Comparison of ENCODE assay signal across 1 cellular context in genomic region chr1:54764132-54764921, GRCh38.
TF ChIP-seq lines count a peak whose summit lies in the region.

TSS of gene PARS2 (minus strand) at chr1:54764523. CDS start at chr1:54759161, 5,362 bp downstream.

TF ChIP-seq in HepG2, 621 proteins besides CTCF, POLR2A, EP300 and RAD21 (continued from another document and continues in another):
- TF ChIP-seq E2F1 (CRISPR knock-in tag; IDR thresholded peaks at IDR 0.05), result peak; percentile 83
- peak; percentile 55 for TF ChIP-seq AGO2 (optimal IDR thresholded peaks at IDR 0.05; ENCODE audit: low read depth, low read length)
- peak; percentile 42; the same call in 1 of the 2 replicates for TF ChIP-seq NR0B2 (CRISPR knock-in tag; IDR thresholded peaks at IDR 0.05)
- no peak for TF ChIP-seq TRIM24 (CRISPR knock-in tag; IDR thresholded peaks at IDR 0.05)
- no peak for TF ChIP-seq SOX13 (IDR thresholded peaks at IDR 0.05)
- 0 out of 4 replicates have a peak, but pooled peaks of 1 of the 2 experiments have one; percentile 6 for TF ChIP-seq SOX13 (CRISPR knock-in tag; conservative IDR thresholded peaks at IDR 0.05 in 1 of 2, IDR thresholded peaks at IDR 0.05 in 1 of 2)
- peak; percentile 80 for TF ChIP-seq TBX2 (CRISPR knock-in tag; IDR thresholded peaks at IDR 0.05; ENCODE audit: borderline replicate concordance)
- TF ChIP-seq ZBTB43 (CRISPR knock-in tag; conservative IDR thresholded peaks at IDR 0.05), result no peak
- TF ChIP-seq NR2F2 (IDR thresholded peaks at IDR 0.05; ENCODE audit: borderline replicate concordance, low read depth), result no peak
- no peak for TF ChIP-seq PREB (CRISPR knock-in tag; IDR thresholded peaks at IDR 0.05)
- peak; percentile 93; the same call in 2 of the 3 replicates for TF ChIP-seq MXI1 (IDR thresholded peaks at IDR 0.05; ENCODE audit: borderline replicate concordance, low read depth, low read length)
- TF ChIP-seq ZC3H4 (CRISPR knock-in tag; IDR thresholded peaks at IDR 0.05; ENCODE audit: borderline replicate concordance), result no peak
- 0 out of 2 replicates have a peak, but pooled peaks have one; percentile 57 for TF ChIP-seq IRX3 (CRISPR knock-in tag; IDR thresholded peaks at IDR 0.05; ENCODE audit: borderline replicate concordance, low read depth)
- no peak for TF ChIP-seq CENPX (CRISPR knock-in tag; IDR thresholded peaks at IDR 0.05)
- TF ChIP-seq ZNF3 (CRISPR knock-in tag; IDR thresholded peaks at IDR 0.05), result no peak
- TF ChIP-seq TCF12 (IDR thresholded peaks at IDR 0.05), result no peak
- TF ChIP-seq TCF12 (CRISPR knock-in tag; IDR thresholded peaks at IDR 0.05), result no peak
- no peak for TF ChIP-seq ZNF468 (CRISPR knock-in tag; IDR thresholded peaks at IDR 0.05)
- no peak for TF ChIP-seq JARID2 (CRISPR knock-in tag; IDR thresholded peaks at IDR 0.05; ENCODE audit: insufficient replicate concordance)
- TF ChIP-seq GATA4 (IDR thresholded peaks at IDR 0.05; ENCODE audit: borderline replicate concordance, low read depth), result peak; percentile 39; the same call in 1 of the 2 replicates
- peak; percentile 95 for TF ChIP-seq THAP11 (CRISPR knock-in tag; IDR thresholded peaks at IDR 0.05)
- no peak for TF ChIP-seq EEA1 (CRISPR knock-in tag; IDR thresholded peaks at IDR 0.05; ENCODE audit: borderline replicate concordance)
- no peak for TF ChIP-seq ZNF496 (CRISPR knock-in tag; IDR thresholded peaks at IDR 0.05; ENCODE audit: insufficient replicate concordance)
- TF ChIP-seq ZNF501 (CRISPR knock-in tag; IDR thresholded peaks at IDR 0.05), result peak; percentile 89
- TF ChIP-seq TRAFD1 (CRISPR knock-in tag; IDR thresholded peaks at IDR 0.05; ENCODE audit: borderline replicate concordance), result no peak
- no peak for TF ChIP-seq HNRNPUL1 (IDR thresholded peaks at IDR 0.05; ENCODE audit: low read depth, low read length)
- TF ChIP-seq ZNF839 (CRISPR knock-in tag; IDR thresholded peaks at IDR 0.05; ENCODE audit: borderline replicate concordance), result no peak
- TF ChIP-seq ARNT2 (CRISPR knock-in tag; IDR thresholded peaks at IDR 0.05; ENCODE audit: low read depth), result peak; percentile 76; the same call in 1 of the 2 replicates
- no peak for TF ChIP-seq ZNF572 (CRISPR knock-in tag; IDR thresholded peaks at IDR 0.05)
- no peak for TF ChIP-seq ZBTB33 (CRISPR knock-in tag; IDR thresholded peaks at IDR 0.05)
- peak; percentile 96 for TF ChIP-seq RBFOX2 (IDR thresholded peaks at IDR 0.05; ENCODE audit: low read depth, low read length)
- peak; percentile 91; the same call in 1 of the 2 replicates for TF ChIP-seq ZNF280B (CRISPR knock-in tag; IDR thresholded peaks at IDR 0.05; ENCODE audit: borderline replicate concordance)
- no peak for TF ChIP-seq LCORL (IDR thresholded peaks at IDR 0.05)
- TF ChIP-seq LCORL (CRISPR knock-in tag; IDR thresholded peaks at IDR 0.05), result no peak
- TF ChIP-seq NFYC (CRISPR knock-in tag; IDR thresholded peaks at IDR 0.05), result peak; percentile 98
- 0 out of 2 replicates have a peak, but pooled peaks have one; percentile 9 for TF ChIP-seq ZNF367 (CRISPR knock-in tag; IDR thresholded peaks at IDR 0.05; ENCODE audit: borderline replicate concordance)
- TF ChIP-seq FUBP1 (CRISPR knock-in tag; IDR thresholded peaks at IDR 0.05; ENCODE audit: borderline replicate concordance), result no peak
- TF ChIP-seq NFIC (IDR thresholded peaks at IDR 0.05; ENCODE audit: low read length), result no peak
- no peak; the same call in 1 of the 2 replicates for TF ChIP-seq FOXC1 (CRISPR knock-in tag; IDR thresholded peaks at IDR 0.05; ENCODE audit: borderline replicate concordance)
- no peak for TF ChIP-seq MAFG (CRISPR knock-in tag; IDR thresholded peaks at IDR 0.05)
- TF ChIP-seq ZNF12 (CRISPR knock-in tag; IDR thresholded peaks at IDR 0.05), result no peak
- TF ChIP-seq HMG20B (CRISPR knock-in tag; conservative IDR thresholded peaks at IDR 0.05), result no peak
- no peak for TF ChIP-seq ZNF414 (CRISPR knock-in tag; IDR thresholded peaks at IDR 0.05)
- peak; percentile 79 for TF ChIP-seq ASH2L (IDR thresholded peaks at IDR 0.05; ENCODE audit: insufficient read length, low read depth, low read length)
- no peak for TF ChIP-seq ZFP62 (CRISPR knock-in tag; IDR thresholded peaks at IDR 0.05)
- TF ChIP-seq SRSF4 (IDR thresholded peaks at IDR 0.05; ENCODE audit: low read depth, low read length, poor library complexity, severe bottlenecking), result no peak
- no peak for TF ChIP-seq STAG1 (CRISPR knock-in tag; IDR thresholded peaks at IDR 0.05)
- no peak for TF ChIP-seq EHMT2 (IDR thresholded peaks at IDR 0.05; ENCODE audit: borderline replicate concordance, low read depth, low read length)
- no peak for TF ChIP-seq ZSCAN29 (CRISPR knock-in tag; conservative IDR thresholded peaks at IDR 0.05)
- peak; percentile 73; the same call in 1 of the 2 replicates for TF ChIP-seq TFDP1 (CRISPR knock-in tag; IDR thresholded peaks at IDR 0.05; ENCODE audit: borderline replicate concordance)
- TF ChIP-seq FOXJ3 (CRISPR knock-in tag; IDR thresholded peaks at IDR 0.05; ENCODE audit: borderline replicate concordance), result no peak
- no peak for TF ChIP-seq MTERF4 (CRISPR knock-in tag; IDR thresholded peaks at IDR 0.05)
- TF ChIP-seq ZBTB39 (CRISPR knock-in tag; IDR thresholded peaks at IDR 0.05), result no peak
